Comparison of ENCODE assay signal across 12 cellular contexts in genomic region chr11:45905576-45905975, GRCh38. TPM values are rescaled to one million over a fixed set of nuclear protein-coding genes. Genes with fewer than 3 reads are reported as not detected.
"Had no signal": no experiment of that assay in that cellular context is flagged by ENCODE, and none has a peak within 500 bp of the region (broad histone marks: within the 10 kb centered on the region; RNA-seq: fewer than 3 reads in every experiment).

No MANE protein-coding gene starts in this region.

RNA-seq across cellular contexts. Expression of gene FREY1, which starts 1.5 kb away (rescaled TPM):
- total RNA-seq: epithelial cell of proximal tubule, hepatocyte had no signal
- polyA plus RNA-seq: fibroblast of lung, hepatocyte had no signal

RNA-seq across cellular contexts. Expression of gene LARGE2, which starts 16.9 kb away (rescaled TPM):
- total RNA-seq: cerebellum, endothelial cell of umbilical vein, fibroblast of lung, lung microvascular endothelial cell, myocyte, osteocyte, psoas muscle, sigmoid colon, skeletal muscle tissue, subcutaneous adipose tissue had no signal
- polyA plus RNA-seq: fibroblast of lung had no signal
